In the genomic region with DNA sequence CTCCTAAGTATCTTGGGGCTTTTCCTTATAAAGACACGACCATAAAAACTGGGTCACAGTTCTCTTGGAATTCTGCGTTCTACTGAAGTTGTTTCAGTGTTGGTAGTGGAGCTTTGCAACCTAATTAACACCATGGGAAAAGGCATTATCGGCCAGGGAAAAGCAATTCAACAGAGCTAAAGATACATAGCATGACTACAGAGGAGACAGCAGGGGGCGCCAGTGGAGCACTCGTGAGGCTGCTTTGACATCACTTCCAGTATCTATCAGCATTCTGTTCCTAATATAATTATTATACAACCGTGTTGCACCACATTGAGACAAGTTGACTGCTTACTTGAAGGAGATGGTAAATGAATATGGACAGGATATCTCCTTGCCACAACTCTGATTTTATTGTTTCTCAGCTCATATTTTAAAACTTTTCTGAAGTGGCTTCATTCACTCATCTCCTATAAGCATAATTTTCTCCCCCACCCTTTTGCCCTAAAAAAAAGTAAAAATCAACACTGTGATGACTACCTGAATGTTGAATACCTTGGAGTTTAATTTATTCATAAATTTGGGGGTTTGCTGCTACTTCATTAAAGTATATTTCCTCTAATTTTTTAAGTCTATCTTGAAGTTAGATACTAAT, we compare ENCODE assay signal across 8 cellular contexts. TPM values are rescaled to one million over a fixed set of nuclear protein-coding genes. Genes with fewer than 3 reads are reported as not detected.
DNase-seq lines count a peak whose midpoint lies in the region; ATAC-seq, FAIRE-seq and TF ChIP-seq lines count a peak whose summit lies in the region.

No MANE protein-coding gene starts in this region.

- FAIRE-seq in H54 (lab: Jason Lieb, UNC), result peak; percentile 73

- no peak overlapping the region for H3K4me3 Mint-ChIP-seq in activated naive CD8-positive, alpha-beta T cell treated with anti-CD3 and anti-CD28 coated beads, Interleukin-2, amount 10 ng/mL, durations not matched to agents 7 days and 5 days

- peak; percentile 84 for DNase-seq in DMS 273 (lab: John Stamatoyannopoulos, UW; ENCODE audit: unreplicated experiment)
- peak; percentile 26 for DNase-seq in H54 (ENCODE audit: insufficient read length, low spot score)
- DNase-seq in NCI-H2171 (lab: John Stamatoyannopoulos, UW), result peak; percentile 14
- DNase-seq in activated naive CD8-positive, alpha-beta T cell treated with anti-CD3 and anti-CD28 coated beads, Interleukin-2, amount 10 ng/mL, durations not matched to agents 7 days and 5 days, result peak; percentile 32
- DNase-seq in kidney tubule cell (ENCODE audit: low spot score), result peak; percentile 65
- no peak for DNase-seq in HuH-7.5 (ENCODE audit: low spot score)

- ATAC-seq in activated naive CD8-positive, alpha-beta T cell treated with anti-CD3 and anti-CD28 coated beads, Interleukin-2, amount 10 ng/mL, durations not matched to agents 7 days and 5 days (ENCODE audit: low read depth), result no peak
- ATAC-seq in HG02678 (IDR thresholded peaks at IDR 0.05; ENCODE audit: unreplicated experiment) (no peak), GM21737 (IDR thresholded peaks at IDR 0.05; ENCODE audit: unreplicated experiment) (no peak)

- POLR2A ChIA-PET in activated naive CD8-positive, alpha-beta T cell treated with anti-CD3 and anti-CD28 coated beads, Interleukin-2, amount 10 ng/mL, durations not matched to agents 7 days and 5 days (lab: Charles Lee), result no interaction called here

- H3K27ac Mint-ChIP-seq in activated naive CD8-positive, alpha-beta T cell treated with anti-CD3 and anti-CD28 coated beads, Interleukin-2, amount 10 ng/mL, durations not matched to agents 7 days and 5 days, result no peak overlapping the region

- no peak for TF ChIP-seq POLR2A in H54 (IDR thresholded peaks at IDR 0.05; ENCODE audit: low read depth, low read length)

- H3K27me3 Mint-ChIP-seq in activated naive CD8-positive, alpha-beta T cell treated with anti-CD3 and anti-CD28 coated beads, Interleukin-2, amount 10 ng/mL, durations not matched to agents 7 days and 5 days, result no peaks in the 10 kb centered on the region

- H3K4me1 Mint-ChIP-seq in activated naive CD8-positive, alpha-beta T cell treated with anti-CD3 and anti-CD28 coated beads, Interleukin-2, amount 10 ng/mL, durations not matched to agents 7 days and 5 days, result no peaks in the 10 kb centered on the region

- no peaks in the 10 kb centered on the region for H3K9me3 Mint-ChIP-seq in activated naive CD8-positive, alpha-beta T cell treated with anti-CD3 and anti-CD28 coated beads, Interleukin-2, amount 10 ng/mL, durations not matched to agents 7 days and 5 days

- H3K36me3 Mint-ChIP-seq in activated naive CD8-positive, alpha-beta T cell treated with anti-CD3 and anti-CD28 coated beads, Interleukin-2, amount 10 ng/mL, durations not matched to agents 7 days and 5 days, result no peaks in the 10 kb centered on the region

RNA-seq across cellular contexts. Expression of gene ZP4, which starts 39.4 kb away (rescaled TPM):
- total RNA-seq in activated naive CD8-positive, alpha-beta T cell treated with anti-CD3 and anti-CD28 coated beads, Interleukin-2, amount 10 ng/mL, durations not matched to agents 7 days and 5 days, result not detected
